1 cellular context compared by ENCODE assay signal in genomic region chr1:59008599-59009347, GRCh38.
A peak's percentile ranks its signal among the peaks of the same experiment; 100 is the strongest.
TF ChIP-seq lines count a peak whose summit lies in the region.

No MANE protein-coding gene starts in this region.

TF ChIP-seq in K562, 482 proteins besides CTCF, POLR2A, EP300 and RAD21 (continued from another document and continues in another):
- TF ChIP-seq PRDM10 (IDR thresholded peaks at IDR 0.05; ENCODE audit: partially characterized antibody) = peak; percentile 52
- TF ChIP-seq FOSL1 (tag; conservative IDR thresholded peaks at IDR 0.05) = peak; percentile 65; the same call in 1 of the 2 replicates
- peak; percentile 78; the same call in 1 of the 2 replicates for TF ChIP-seq ZNF165 (CRISPR knock-in tag; IDR thresholded peaks at IDR 0.05; ENCODE audit: borderline replicate concordance)
- 0 out of 2 replicates have a peak, but pooled peaks have one; percentile 44 for TF ChIP-seq ESRRB (CRISPR knock-in tag; IDR thresholded peaks at IDR 0.05; ENCODE audit: borderline replicate concordance)
- TF ChIP-seq MED1 (CRISPR knock-in tag; IDR thresholded peaks at IDR 0.05; ENCODE audit: borderline replicate concordance) = no peak
- no peak for TF ChIP-seq MIER1 (IDR thresholded peaks at IDR 0.05; ENCODE audit: low read depth)
- TF ChIP-seq MXI1 (IDR thresholded peaks at IDR 0.05; ENCODE audit: low read depth, low read length) = no peak
- TF ChIP-seq ASH1L (IDR thresholded peaks at IDR 0.05; ENCODE audit: borderline replicate concordance, low read depth, partially characterized antibody) = no peak
- TF ChIP-seq ATF6 (CRISPR knock-in tag; IDR thresholded peaks at IDR 0.05) = no peak
- no peak for TF ChIP-seq ZNF655 (CRISPR knock-in tag; IDR thresholded peaks at IDR 0.05)
- peak; percentile 78 for TF ChIP-seq MGA (IDR thresholded peaks at IDR 0.05)
- 0 out of 4 replicates have a peak, but pooled peaks of 1 of the 2 experiments have one; percentile 38 for TF ChIP-seq MNT (conservative IDR thresholded peaks at IDR 0.05)
- TF ChIP-seq SETDB1 (IDR thresholded peaks at IDR 0.05; ENCODE audit: low read length) = no peak
- no peak for TF ChIP-seq THRAP3 (IDR thresholded peaks at IDR 0.05; ENCODE audit: borderline replicate concordance)
- TF ChIP-seq RFX1 (IDR thresholded peaks at IDR 0.05) = no peak
- TF ChIP-seq KLF6 (CRISPR knock-in tag; IDR thresholded peaks at IDR 0.05; ENCODE audit: borderline replicate concordance) = no peak
- TF ChIP-seq ATF1 (CRISPR knock-in tag; IDR thresholded peaks at IDR 0.05) = no peak
- TF ChIP-seq ATF1 (tag; IDR thresholded peaks at IDR 0.05) = peak; percentile 30; the same call in 1 of the 2 replicates
- TF ChIP-seq RBM14 (IDR thresholded peaks at IDR 0.05; ENCODE audit: borderline replicate concordance, insufficient read depth, low read depth, low read length) = no peak
- TF ChIP-seq HDAC3 (IDR thresholded peaks at IDR 0.05; ENCODE audit: borderline replicate concordance, partially characterized antibody) = no peak
- TF ChIP-seq TEAD2 (tag; IDR thresholded peaks at IDR 0.05) = no peak
- no peak for TF ChIP-seq CHD2 (IDR thresholded peaks at IDR 0.05; ENCODE audit: low read depth, low read length)
- no peak for TF ChIP-seq SRF (CRISPR knock-in tag; IDR thresholded peaks at IDR 0.05)
- TF ChIP-seq CREBBP (IDR thresholded peaks at IDR 0.05; ENCODE audit: low read depth, low read length) = no peak
- TF ChIP-seq NFXL1 (CRISPR knock-in tag; IDR thresholded peaks at IDR 0.05) = no peak
- TF ChIP-seq RCOR1 (IDR thresholded peaks at IDR 0.05; ENCODE audit: borderline replicate concordance in 1 of 2, low read depth in 2 of 2, low read length in 2 of 2) = peak in 1 of 2 experiments; percentile 49; a peak in 1 of 4 replicates
- no peak for TF ChIP-seq ARHGAP35 (IDR thresholded peaks at IDR 0.05; ENCODE audit: partially characterized antibody)
- no peak for TF ChIP-seq ZNF830 (CRISPR knock-in tag; IDR thresholded peaks at IDR 0.05)
- no peak for TF ChIP-seq PRMT5 (CRISPR knock-in tag; IDR thresholded peaks at IDR 0.05)
- no peak for TF ChIP-seq TEAD1 (CRISPR knock-in tag; IDR thresholded peaks at IDR 0.05)
- no peak for TF ChIP-seq ELF2 (CRISPR knock-in tag; IDR thresholded peaks at IDR 0.05)
- no peak for TF ChIP-seq SNRNP70 (optimal IDR thresholded peaks at IDR 0.05; ENCODE audit: low read depth, low read length)
- TF ChIP-seq CHAMP1 (IDR thresholded peaks at IDR 0.05) = no peak
- no peak for TF ChIP-seq LARP7 (IDR thresholded peaks at IDR 0.05)
- no peak for TF ChIP-seq GTF2B (IDR thresholded peaks at IDR 0.05; ENCODE audit: extremely low read depth, insufficient read length)
- TF ChIP-seq ZNF175 (CRISPR knock-in tag; IDR thresholded peaks at IDR 0.05; ENCODE audit: low read depth) = 0 out of 2 replicates have a peak, but pooled peaks have one; percentile 30
